In genomic region chr20:62861732-62862336, GRCh38 we compare ENCODE assay signal across 1 cellular context.
A peak's percentile ranks its signal among the peaks of the same experiment; 100 is the strongest.
TF ChIP-seq lines count a peak whose summit lies in the region.

Gene TCFL5, minus strand, starts transcription at chr20:62861822. Its CDS starts 152 bp downstream, at chr20:62861670.

TF ChIP-seq in HepG2, 621 proteins besides CTCF, POLR2A, EP300 and RAD21 (continued from another document and continues in another):
- TF ChIP-seq ZC3H4 (CRISPR knock-in tag; IDR thresholded peaks at IDR 0.05; ENCODE audit: borderline replicate concordance), result peak; percentile 83; the same call in 1 of the 2 replicates
- TF ChIP-seq PATZ1 (CRISPR knock-in tag; IDR thresholded peaks at IDR 0.05), result peak; percentile 61
- peak; percentile 79 for TF ChIP-seq ETV5 (CRISPR knock-in tag; IDR thresholded peaks at IDR 0.05; ENCODE audit: borderline replicate concordance)
- peak; percentile 97 for TF ChIP-seq NR0B2 (CRISPR knock-in tag; IDR thresholded peaks at IDR 0.05)
- peak; percentile 72; the same call in 1 of the 2 replicates for TF ChIP-seq PHF21A (CRISPR knock-in tag; IDR thresholded peaks at IDR 0.05)
- peak; percentile 86 for TF ChIP-seq ZNF574 (CRISPR knock-in tag; IDR thresholded peaks at IDR 0.05)
- TF ChIP-seq CERS6 (CRISPR knock-in tag; IDR thresholded peaks at IDR 0.05), result peak; percentile 24; the same call in 1 of the 2 replicates
- peak; percentile 98 for TF ChIP-seq NFKB2 (CRISPR knock-in tag; IDR thresholded peaks at IDR 0.05; ENCODE audit: borderline replicate concordance)
- TF ChIP-seq SMYD3 (CRISPR knock-in tag; IDR thresholded peaks at IDR 0.05), result peak; percentile 80; the same call in 1 of the 2 replicates
- peak; percentile 80 for TF ChIP-seq TAF1 (CRISPR knock-in tag; IDR thresholded peaks at IDR 0.05)
- TF ChIP-seq ZNF33B (CRISPR knock-in tag; IDR thresholded peaks at IDR 0.05), result peak; percentile 98
- peak; percentile 86 for TF ChIP-seq ZNF564 (CRISPR knock-in tag; IDR thresholded peaks at IDR 0.05)
- TF ChIP-seq ZBTB25 (CRISPR knock-in tag; IDR thresholded peaks at IDR 0.05), result peak; percentile 85
- TF ChIP-seq RFX5 (IDR thresholded peaks at IDR 0.05; ENCODE audit: low read depth, low read length), result peak; percentile 28; the same call in 1 of the 2 replicates
- TF ChIP-seq FOXK2 (IDR thresholded peaks at IDR 0.05), result peak; percentile 31; the same call in 1 of the 2 replicates
- no peak for TF ChIP-seq NFRKB (IDR thresholded peaks at IDR 0.05)
- peak; percentile 69 for TF ChIP-seq ZNF275 (CRISPR knock-in tag; IDR thresholded peaks at IDR 0.05; ENCODE audit: borderline replicate concordance)
- TF ChIP-seq ZNF776 (CRISPR knock-in tag; IDR thresholded peaks at IDR 0.05), result peak; percentile 78; the same call in 1 of the 2 replicates
- no peak; the same call in 1 of the 2 replicates for TF ChIP-seq JUNB (CRISPR knock-in tag; IDR thresholded peaks at IDR 0.05; ENCODE audit: borderline replicate concordance)
- no peak for TF ChIP-seq ZNF24 (IDR thresholded peaks at IDR 0.05)
- peak; percentile 59; the same call in 1 of the 2 replicates for TF ChIP-seq SIX1 (CRISPR knock-in tag; IDR thresholded peaks at IDR 0.05; ENCODE audit: borderline replicate concordance)
- peak; percentile 93 for TF ChIP-seq ADNP (CRISPR knock-in tag; IDR thresholded peaks at IDR 0.05)
- TF ChIP-seq SRY (CRISPR knock-in tag; IDR thresholded peaks at IDR 0.05), result peak; percentile 99
- TF ChIP-seq HBP1 (CRISPR knock-in tag; IDR thresholded peaks at IDR 0.05; ENCODE audit: low read depth), result peak; percentile 89; the same call in 1 of the 2 replicates
- TF ChIP-seq PREB (CRISPR knock-in tag; IDR thresholded peaks at IDR 0.05), result peak; percentile 94; the same call in 1 of the 2 replicates
- peak; percentile 100; the same call in 1 of the 2 replicates for TF ChIP-seq ZNF598 (CRISPR knock-in tag; IDR thresholded peaks at IDR 0.05; ENCODE audit: borderline replicate concordance)
- TF ChIP-seq TGIF2 (CRISPR knock-in tag; IDR thresholded peaks at IDR 0.05), result peak; percentile 95
- 0 out of 2 replicates have a peak, but pooled peaks have one; percentile 38 for TF ChIP-seq EHMT2 (IDR thresholded peaks at IDR 0.05; ENCODE audit: borderline replicate concordance, low read depth, low read length)
- TF ChIP-seq ZBTB20 (CRISPR knock-in tag; IDR thresholded peaks at IDR 0.05; ENCODE audit: borderline replicate concordance, low read depth), result peak; percentile 91
- peak; percentile 94 for TF ChIP-seq TFDP2 (CRISPR knock-in tag; IDR thresholded peaks at IDR 0.05)
- TF ChIP-seq MIER2 (CRISPR knock-in tag; IDR thresholded peaks at IDR 0.05), result peak; percentile 74
- TF ChIP-seq NFKBIZ (CRISPR knock-in tag; IDR thresholded peaks at IDR 0.05), result peak; percentile 96
- peak; percentile 86 for TF ChIP-seq SAFB2 (CRISPR knock-in tag; IDR thresholded peaks at IDR 0.05; ENCODE audit: borderline replicate concordance, low read depth)
- TF ChIP-seq ESRRA (CRISPR knock-in tag; IDR thresholded peaks at IDR 0.05; ENCODE audit: low read depth), result peak; percentile 84; the same call in 1 of the 2 replicates
- TF ChIP-seq BCLAF1 (IDR thresholded peaks at IDR 0.05), result no peak
- peak; percentile 46; the same call in 1 of the 2 replicates for TF ChIP-seq PHF20 (CRISPR knock-in tag; IDR thresholded peaks at IDR 0.05)
- peak; percentile 77 for TF ChIP-seq MED8 (CRISPR knock-in tag; IDR thresholded peaks at IDR 0.05; ENCODE audit: insufficient replicate concordance)
- TF ChIP-seq SETDB1 (CRISPR knock-in tag; IDR thresholded peaks at IDR 0.05; ENCODE audit: borderline replicate concordance), result no peak
- TF ChIP-seq ZNF260 (CRISPR knock-in tag; IDR thresholded peaks at IDR 0.05; ENCODE audit: borderline replicate concordance, low read depth), result no peak
- TF ChIP-seq ZGPAT (CRISPR knock-in tag; IDR thresholded peaks at IDR 0.05), result peak; percentile 92
- TF ChIP-seq GATAD2A (CRISPR knock-in tag; IDR thresholded peaks at IDR 0.05), result peak; percentile 74
- TF ChIP-seq ZFP36 (IDR thresholded peaks at IDR 0.05; ENCODE audit: borderline replicate concordance, low read depth, low read length, partially characterized antibody), result no peak
